ENCODE assay signal across 19 cellular contexts in the genomic region with DNA sequence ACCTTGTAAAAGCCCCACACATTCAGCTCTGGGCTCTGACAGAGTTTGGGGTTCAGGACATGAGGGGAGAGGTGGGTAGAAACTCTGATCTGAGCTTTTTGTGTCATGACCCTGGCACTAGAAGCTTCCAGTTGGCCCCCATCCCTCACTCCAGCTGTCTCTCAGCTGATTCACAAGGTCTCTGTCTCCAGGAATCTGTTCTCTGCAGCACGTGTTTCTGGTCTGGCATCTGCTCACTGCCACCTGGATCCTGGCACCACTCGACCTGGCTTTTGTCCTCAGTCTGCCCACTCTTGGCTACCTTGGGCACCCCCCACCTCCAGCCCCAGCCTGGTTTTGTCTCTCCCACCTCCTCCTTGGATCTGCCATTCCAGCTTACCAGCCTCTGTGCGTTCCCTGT. TPM values are rescaled to one million over a fixed set of nuclear protein-coding genes. Genes with fewer than 3 reads are reported as not detected.
DNase-seq lines count a peak whose midpoint lies in the region; ATAC-seq and TF ChIP-seq lines count a peak whose summit lies in the region.
"Had no signal": no experiment of that assay in that cellular context is flagged by ENCODE, and none has a peak within 500 bp of the region (broad histone marks: within the 10 kb centered on the region; RNA-seq: fewer than 3 reads in every experiment).

No MANE protein-coding gene starts in this region.

- H3K27ac ChIP-seq in neuronal stem cell (replicated peaks; ENCODE audit: low read length): no peak overlapping the region
- H3K27ac ChIP-seq: BLaER1, GM23248 had no signal

- H4K91ac ChIP-seq in neuronal stem cell (ENCODE audit: low read depth, low read length, poor library complexity): no peak overlapping the region

- H3K23ac ChIP-seq in neuronal stem cell (ENCODE audit: low read depth, low read length, poor library complexity): no peak overlapping the region

- no peak overlapping the region for H3K4me3 ChIP-seq in neuronal stem cell (ENCODE audit: low read length in 2 of 2)
- H3K4me3 ChIP-seq: BLaER1, GM23248, HAP-1 had no signal

- H3K9me3 Mint-ChIP-seq in brain: peaks cover 0 to 8% (median 2%) of the 10 kb centered on the region in 5 experiments
- H3K9me3 Mint-ChIP-seq in naive thymus-derived CD8-positive, alpha-beta T cell: peaks cover 0 to 1% (median 0%) of the 10 kb centered on the region in 9 donors

- no peaks in the 10 kb centered on the region for H3K36me3 ChIP-seq in neuronal stem cell (replicated peaks in 1 of 2; ENCODE audit: control insufficient read depth in 2 of 2, insufficient read depth in 2 of 2, low read length in 2 of 2)
- H3K36me3 ChIP-seq: BLaER1, HAP-1 had no signal

- H3K9me3 ChIP-seq in neuronal stem cell (replicated peaks in 1 of 2; ENCODE audit: control insufficient read depth in 2 of 2, insufficient read depth in 1 of 2, low read depth in 1 of 2, low read length in 2 of 2): no peaks in the 10 kb centered on the region
- H3K9me3 ChIP-seq: BLaER1, HAP-1 had no signal

- POLR2A ChIA-PET in naive thymus-derived CD8-positive, alpha-beta T cell (lab: Charles Lee): no interaction called here

- DNase-seq in NCI-H1694 treated with DMSO at 0.1 percent for 48 hours (lab: John Stamatoyannopoulos, UW) (peak; percentile 26), NCI-H1694 (lab: John Stamatoyannopoulos, UW) (no peak), neuronal stem cell (ENCODE audit: low spot score) (no peak)
- DNase-seq in naive thymus-derived CD8-positive, alpha-beta T cell: no peak
- DNase-seq in activated CD4-positive, CD25-positive, alpha-beta regulatory T cell (lab: John Stamatoyannopoulos, UW): no peak
- DNase-seq: 8988T; CD4-positive, alpha-beta memory T cell; DMS53; DND-41; EL; GM23248 had no signal

- H2AFZ ChIP-seq in neuronal stem cell (ENCODE audit: low read length): no peak overlapping the region
- H2AFZ ChIP-seq: GM23248 had no signal

- no peak overlapping the region for H3K4ac ChIP-seq in neuronal stem cell (ENCODE audit: low read length)

- H2BK15ac ChIP-seq in neuronal stem cell (ENCODE audit: low read length): no peak overlapping the region

- TF ChIP-seq CTCF in brain (conservative IDR thresholded peaks at IDR 0.05): no peak

- H3K4me1 Mint-ChIP-seq in brain: peaks cover 49% of the 10 kb centered on the region
- H3K4me1 Mint-ChIP-seq in naive thymus-derived CD8-positive, alpha-beta T cell: peaks cover 0 to 2% (median 0%) of the 10 kb centered on the region in 4 donors
- H3K4me1 Mint-ChIP-seq: CD14-positive monocyte had no signal

- no peaks in the 10 kb centered on the region for H3K36me3 Mint-ChIP-seq in brain
- H3K36me3 Mint-ChIP-seq in naive thymus-derived CD8-positive, alpha-beta T cell: no peaks in the 10 kb centered on the region
- H3K36me3 Mint-ChIP-seq: CD14-positive monocyte; CD4-positive, alpha-beta memory T cell had no signal

- H2BK5ac ChIP-seq in neuronal stem cell (ENCODE audit: low read length): no peak overlapping the region

- H3K4me1 ChIP-seq in neuronal stem cell (ENCODE audit: control insufficient read depth in 2 of 2, insufficient read depth in 1 of 2, low read depth in 1 of 2, low read length in 2 of 2): no peaks in the 10 kb centered on the region
- H3K4me1 ChIP-seq: BLaER1, HAP-1 had no signal

- no peak for ATAC-seq in GM18861 (IDR thresholded peaks at IDR 0.05; ENCODE audit: unreplicated experiment)
- no peak for ATAC-seq in naive thymus-derived CD8-positive, alpha-beta T cell

- no peak overlapping the region for H3K14ac ChIP-seq in neuronal stem cell (ENCODE audit: low read length)

- no peak overlapping the region for H3K4me2 ChIP-seq in neuronal stem cell (ENCODE audit: insufficient read depth, low read length, poor library complexity, severe bottlenecking)
- H3K4me2 ChIP-seq: BLaER1 had no signal

- no peak overlapping the region for H2BK120ac ChIP-seq in neuronal stem cell (ENCODE audit: low read depth, low read length)

- peaks cover 0 to 3% (median 0%) of the 10 kb centered on the region in 3 experiments for H3K27me3 ChIP-seq in neuronal stem cell (ENCODE audit: control insufficient read depth in 3 of 3, insufficient read depth in 3 of 3, low read depth in 1 of 3, low read length in 3 of 3)
- H3K27me3 ChIP-seq: BLaER1 had no signal

- no peak overlapping the region for H3K9ac ChIP-seq in neuronal stem cell (ENCODE audit: low read depth, low read length, poor library complexity)
- H3K9ac ChIP-seq: BLaER1, GM23248 had no signal

- H3K79me1 ChIP-seq in neuronal stem cell (ENCODE audit: low read depth, low read length): no peaks in the 10 kb centered on the region

- no peak overlapping the region for H2BK12ac ChIP-seq in neuronal stem cell (ENCODE audit: low read length)

- peak overlapping the region; percentile 7 for H3K18ac ChIP-seq in neuronal stem cell (ENCODE audit: low read length)

- H3K27ac Mint-ChIP-seq in brain: peak overlapping the region in 4 of 5 experiments; percentile 42 to 73 (median 50)
- no peak overlapping the region for H3K27ac Mint-ChIP-seq in naive thymus-derived CD8-positive, alpha-beta T cell
- H3K27ac Mint-ChIP-seq: CD4-positive, alpha-beta memory T cell had no signal

- H3K27me3 Mint-ChIP-seq in brain: no peaks in the 10 kb centered on the region
- peaks cover 3 to 28% (median 8%) of the 10 kb centered on the region in 5 donors for H3K27me3 Mint-ChIP-seq in naive thymus-derived CD8-positive, alpha-beta T cell

- H2AK5ac ChIP-seq in neuronal stem cell (ENCODE audit: low read depth, low read length): no peak overlapping the region

- H4K8ac ChIP-seq in neuronal stem cell (ENCODE audit: low read depth, low read length): no peak overlapping the region

- H3K4me3 Mint-ChIP-seq in brain: no peak overlapping the region
- H3K4me3 Mint-ChIP-seq in naive thymus-derived CD8-positive, alpha-beta T cell: no peak overlapping the region
- H3K4me3 Mint-ChIP-seq: CD4-positive, alpha-beta memory T cell had no signal

- no CpG with 5 or more reads among the region's 3 CpGs for WGBS in neuronal stem cell (ENCODE audit: extremely low coverage in 2 of 2, insufficient read length in 2 of 2, insufficient replicate concordance in 1 of 2), 2 donors

RNA-seq across cellular contexts. Expression of gene ADCYAP1R1, which starts 18.4 kb away (rescaled TPM):
- polyA plus RNA-seq in brain (ENCODE audit: insufficient read depth, low read depth, low replicate concordance): 16.3 TPM
- 4.0 TPM for polyA plus RNA-seq in neuronal stem cell (2013, experiment 1 of 2)
- 3.9 TPM for polyA plus RNA-seq in neuronal stem cell (2013, experiment 2 of 2)
- not detected for total RNA-seq in naive thymus-derived CD8-positive, alpha-beta T cell
- not detected for polyA plus RNA-seq in naive thymus-derived CD8-positive, alpha-beta T cell
- total RNA-seq: A673; CD4-positive, alpha-beta memory T cell; GM23248; HT-29 had no signal
- polyA plus RNA-seq: AG04450; CD14-positive monocyte; CD4-positive, alpha-beta memory T cell had no signal

Comparison
In these comparisons a context has a peak if more than half of its experiments do, and no peak if none do; other contexts are left out.
1. H3K27ac Mint-ChIP-seq: peak in brain (4 of 5); none in naive thymus-derived CD8-positive, alpha-beta T cell (0 of 10).
2. RNA of gene ADCYAP1R1, which starts 18.4 kb away (polyA plus RNA-seq): 16.3 TPM in brain (single experiment); not detected in naive thymus-derived CD8-positive, alpha-beta T cell; every median in the first group is over 10 times any median in the second.